Comparison of ENCODE assay signal across 10 cellular contexts in genomic region chr14:54676822-54677708, GRCh38.
DNase-seq lines count a peak whose midpoint lies in the region; ATAC-seq and TF ChIP-seq lines count a peak whose summit lies in the region.
"Had no signal": no experiment of that assay in that cellular context is flagged by ENCODE, and none has a peak within 500 bp of the region (broad histone marks: within the 10 kb centered on the region; RNA-seq: fewer than 3 reads in every experiment).

No MANE protein-coding gene starts in this region.

- peak overlapping the region; percentile 13 to 81 for H3K9ac ChIP-seq in stomach smooth muscle (ENCODE audit: low read length in 2 of 2)

- no peak for TF ChIP-seq CTCF in breast epithelium (IDR thresholded peaks at IDR 0.05)

- H3K9me3 ChIP-seq in breast epithelium (no peaks in the 10 kb centered on the region), stomach smooth muscle (ENCODE audit: control insufficient read depth in 2 of 2, low read length in 2 of 2) (no peaks in the 10 kb centered on the region)

- DNase-seq in HPDE6-E6E7 (ENCODE audit: extremely low spot score): peak; percentile 82
- DNase-seq in breast epithelium (ENCODE audit: low spot score in 2 of 2): no peak
- DNase-seq in inferior parietal cortex (ENCODE audit: extremely low spot score): peak; percentile 70
- DNase-seq in NCI-H69 (lab: John Stamatoyannopoulos, UW): no peak
- DNase-seq in stimulated activated CD4-positive, alpha-beta T cell treated with anti-CD3 and anti-CD28 coated beads, Interleukin-12 subunit alpha, Interleukin-12 subunit beta, amount 100 ng/mL, for 4 hours: no peak
- DNase-seq: activated CD4-positive, alpha-beta T cell treated with anti-CD3 and anti-CD28 coated beads, Interleukin-2, amount 50 U/mL, for 48 hours; stimulated activated CD4-positive, alpha-beta T cell treated with anti-CD3 and anti-CD28 coated beads, Interleukin-4, amount 100 ng/mL, for 4 hours had no signal

- no peak for ATAC-seq in GM19324 (IDR thresholded peaks at IDR 0.05; ENCODE audit: low FRiP score, unreplicated experiment)
- no peak for ATAC-seq in HG03457 (IDR thresholded peaks at IDR 0.05; ENCODE audit: unreplicated experiment)

- intact Hi-C loops in breast epithelium (cut with DNase I; ENCODE audit: low total_unique reads): no loop called here

- no peak for TF ChIP-seq POLR2A in breast epithelium (IDR thresholded peaks at IDR 0.05)

- H3K27ac ChIP-seq in breast epithelium (peak overlapping the region; percentile 71 to 76), stomach smooth muscle (ENCODE audit: low read length) (peak overlapping the region; percentile 76)

- H3K4me1 ChIP-seq in breast epithelium (no peaks in the 10 kb centered on the region), stomach smooth muscle (ENCODE audit: control insufficient read depth, insufficient read depth, low read length) (peaks cover 58% of the 10 kb centered on the region)

- H3K27me3 ChIP-seq in breast epithelium (no peaks in the 10 kb centered on the region), stomach smooth muscle (ENCODE audit: control insufficient read depth in 1 of 2, insufficient read depth in 2 of 2, low read length in 2 of 2) (no peaks in the 10 kb centered on the region)

- H3K36me3 ChIP-seq in breast epithelium (no peaks in the 10 kb centered on the region), stomach smooth muscle (ENCODE audit: control insufficient read depth in 2 of 2, insufficient read depth in 2 of 2, low read length in 2 of 2) (no peaks in the 10 kb centered on the region)

- no peak overlapping the region for H3K4me3 ChIP-seq in breast epithelium
- peak overlapping the region in 1 of 2 donors; percentile 16 for H3K4me3 ChIP-seq in stomach smooth muscle (ENCODE audit: low read length in 2 of 2)

Comparison
In these comparisons a context has a peak if more than half of its experiments do, and no peak if none do; other contexts are left out.
1. DNase-seq: peak in HPDE6-E6E7 (single experiment) and inferior parietal cortex (single experiment); none in breast epithelium (0 of 2), NCI-H69 (single experiment) and stimulated activated CD4-positive, alpha-beta T cell treated with anti-CD3 and anti-CD28 coated beads, Interleukin-12 subunit alpha, Interleukin-12 subunit beta, amount 100 ng/mL, for 4 hours (single experiment).